In genomic region chr10:43420369-43421200, GRCh38 we compare ENCODE assay signal across 1 cellular context.
TF ChIP-seq lines count a peak whose summit lies in the region.

No MANE protein-coding gene starts in this region.

TF ChIP-seq in GM12878, 131 proteins besides CTCF, POLR2A, EP300 and RAD21 (continued from another document):
- TF ChIP-seq HDAC2 (IDR thresholded peaks at IDR 0.05) (no peak), ZNF217 (IDR thresholded peaks at IDR 0.05) (peak; percentile 30; the same call in 1 of the 2 replicates), WRNIP1 (IDR thresholded peaks at IDR 0.05; ENCODE audit: borderline replicate concordance, low read depth, low read length) (no peak), HSF1 (IDR thresholded peaks at IDR 0.05; ENCODE audit: low read depth, low read length) (no peak), CEBPB (IDR thresholded peaks at IDR 0.05; ENCODE audit: borderline replicate concordance in 1 of 2, low read depth in 2 of 2, low read length in 2 of 2) (no peak; a peak in 1 of 4 replicates), ATF7 (IDR thresholded peaks at IDR 0.05; ENCODE audit: low read depth) (peak; percentile 18; the same call in 1 of the 2 replicates), CREM (IDR thresholded peaks at IDR 0.05; ENCODE audit: low read depth) (0 out of 2 replicates have a peak, but pooled peaks have one; percentile 33)
